In genomic region chr1:119371800-119372199, GRCh38 we compare ENCODE assay signal across 27 cellular contexts. TPM values are rescaled to one million over a fixed set of nuclear protein-coding genes. Genes with fewer than 3 reads are reported as not detected.
"Had no signal": no experiment of that assay in that cellular context is flagged by ENCODE, and none has a peak within 500 bp of the region (broad histone marks: within the 10 kb centered on the region; RNA-seq: fewer than 3 reads in every experiment).

No MANE protein-coding gene starts in this region.

- H3K27ac ChIP-seq: coronary artery, dorsolateral prefrontal cortex, neutrophil, psoas muscle, sigmoid colon, skin epidermis, suprapubic skin, thyroid gland had no signal

- H3K9me3 ChIP-seq: neutrophil, psoas muscle, sigmoid colon, suprapubic skin, thyroid gland had no signal

- H3K36me3 ChIP-seq: neutrophil, sigmoid colon, suprapubic skin, thyroid gland had no signal

- H3K4me1 ChIP-seq: psoas muscle, thyroid gland had no signal

- ATAC-seq: naive thymus-derived CD8-positive, alpha-beta T cell; psoas muscle; stimulated activated effector memory CD8-positive, alpha-beta T cell treated with anti-CD3 and anti-CD28 coated beads, Interleukin-12 subunit alpha, Interleukin-12 subunit beta, amount 100 ng/mL, for 72 hours; stimulated activated naive CD8-positive, alpha-beta T cell treated with anti-CD3 and anti-CD28 coated beads, Interleukin-15, Interleukin-2, amounts not matched to agents 100 U/mL and 50 U/mL, for 24 hours had no signal

- H3K27me3 ChIP-seq: dorsolateral prefrontal cortex, sigmoid colon, suprapubic skin, thyroid gland had no signal

- H3K4me3 ChIP-seq: coronary artery, dorsolateral prefrontal cortex, psoas muscle, sigmoid colon, skin epidermis, suprapubic skin, thyroid gland had no signal

- DNase-seq: dorsolateral prefrontal cortex; effector CD8-positive, alpha-beta T cell; foreskin melanocyte; hippocampal formation; naive thymus-derived CD8-positive, alpha-beta T cell; psoas muscle; retina; sigmoid colon; stimulated activated CD4-positive, alpha-beta T cell treated with anti-CD3 and anti-CD28 coated beads, Interleukin-12 subunit alpha, Interleukin-12 subunit beta, amount 100 ng/mL, for 4 hours; stimulated activated CD4-positive, alpha-beta T cell treated with anti-CD3 and anti-CD28 coated beads, Interleukin-4, amount 100 ng/mL, for 1 hour; stimulated activated CD8-positive, alpha-beta memory T cell treated with anti-CD3 and anti-CD28 coated beads, Interleukin-4, amount 100 ng/mL, for 48 hours; stimulated activated naive CD8-positive, alpha-beta T cell treated with anti-CD3 and anti-CD28 coated beads, Interleukin-15, Interleukin-2, amounts not matched to agents 100 U/mL and 50 U/mL, for 24 hours had no signal

RNA-seq across cellular contexts. Expression of gene HAO2, which starts 3.2 kb away (rescaled TPM):
- total RNA-seq: kidney epithelial cell; left colon; mammary epithelial cell; mesenteric fat pad; mononuclear cell; naive thymus-derived CD8-positive, alpha-beta T cell; osteoblast; psoas muscle; sigmoid colon; thyroid gland had no signal
- polyA plus RNA-seq: esophagus; mammary epithelial cell; naive thymus-derived CD8-positive, alpha-beta T cell; neural cell; psoas muscle; sigmoid colon had no signal

RNA-seq across cellular contexts. Expression of gene HSD3B2, which starts 43.1 kb away (rescaled TPM):
- total RNA-seq: kidney epithelial cell; lower leg skin; mammary epithelial cell; mesenteric fat pad; mononuclear cell; naive thymus-derived CD8-positive, alpha-beta T cell; osteoblast; sigmoid colon had no signal
- polyA plus RNA-seq: mammary epithelial cell; naive thymus-derived CD8-positive, alpha-beta T cell; neural cell; psoas muscle had no signal
